ENCODE assay signal across 8 cellular contexts in genomic region chr2:171923206-171923605, GRCh38. TPM values are rescaled to one million over a fixed set of nuclear protein-coding genes. Genes with fewer than 3 reads are reported as not detected.
DNase-seq lines count a peak whose midpoint lies in the region; ATAC-seq and TF ChIP-seq lines count a peak whose summit lies in the region.

No MANE protein-coding gene starts in this region.

- H3K27me3 ChIP-seq in heart right ventricle (no peaks in the 10 kb centered on the region), endodermal cell (ENCODE audit: control insufficient read depth, insufficient read depth, low read length, poor library complexity, severe bottlenecking) (no peaks in the 10 kb centered on the region), neural cell (ENCODE audit: insufficient read depth, low read depth, low read length) (no peaks in the 10 kb centered on the region)

- no peaks in the 10 kb centered on the region for H4K20me1 ChIP-seq in neural cell (ENCODE audit: insufficient read depth)

- peaks cover 15% of the 10 kb centered on the region for H3K36me3 Mint-ChIP-seq in endodermal cell (ENCODE audit: low read depth)

- no peaks in the 10 kb centered on the region for H3F3A ChIP-seq in neural cell (ENCODE audit: insufficient read depth, low read length, poor library complexity, severe bottlenecking)

- intact Hi-C loops in heart right ventricle (cut with DNase I) (loop anchor here in 3 of 10 donors (2.0 to 10.0 kb wide), 2 partner anchors 28 to 182 kb away; partner anchors contain the start of genes SLC25A12 (in 2 of the 3) and DLX2 (in 1 of the 3)), left ventricle myocardium superior (cut with micrococcal nuclease) (no loop called here), sciatic nerve (cut with DNase I) (no loop called here)

- peak overlapping the region; percentile 68 to 94 (median 86) for H3K4me3 ChIP-seq in heart right ventricle
- peak overlapping the region; percentile 98 for H3K4me3 ChIP-seq in endodermal cell (ENCODE audit: low read length)
- H3K4me3 ChIP-seq in neural cell (ENCODE audit: low read length) = peak overlapping the region; percentile 87

- H3K9me2 ChIP-seq in neural cell (ENCODE audit: insufficient read depth, low read length) = no peaks in the 10 kb centered on the region

- WGBS in heart right ventricle, 2 donors = 24 to 27% methylated on average over 13 of the region's 13 CpGs
- 62 to 65% methylated on average over 10 to 13 of the region's 13 CpGs for WGBS in endodermal cell (ENCODE audit: insufficient coverage in 1 of 2, insufficient read length in 1 of 2), 2 experiments

- peak overlapping the region; percentile 95 for H3K27ac Mint-ChIP-seq in endodermal cell

- TF ChIP-seq EP300 in neural cell (conservative IDR thresholded peaks at IDR 0.05; ENCODE audit: poor library complexity, severe bottlenecking) = no peak

- no peaks in the 10 kb centered on the region for H3K9me3 Mint-ChIP-seq in endodermal cell

- H3K27ac ChIP-seq in heart right ventricle (peak overlapping the region in 9 of 10 donors; percentile 81 to 95 (median 92)), endodermal cell (ENCODE audit: low read depth, low read length) (peak overlapping the region; percentile 91), neural cell (ENCODE audit: low read length) (peak overlapping the region; percentile 81)

- TF ChIP-seq RAD21 in neural cell (conservative IDR thresholded peaks at IDR 0.05) = no peak

- peaks cover 7 to 34% (median 24%) of the 10 kb centered on the region in 9 donors for H3K4me1 ChIP-seq in heart right ventricle
- no peaks in the 10 kb centered on the region for H3K4me1 ChIP-seq in endodermal cell (ENCODE audit: control insufficient read depth, insufficient read depth, low read length)

- no peak for TF ChIP-seq CTCF in heart right ventricle (IDR thresholded peaks at IDR 0.05)
- no peak for TF ChIP-seq CTCF in endodermal cell (conservative IDR thresholded peaks at IDR 0.05)
- no peak for TF ChIP-seq CTCF in neural cell (IDR thresholded peaks at IDR 0.05; ENCODE audit: poor library complexity, severe bottlenecking)

- H3K36me3 ChIP-seq in heart right ventricle (peaks cover 0 to 38% (median 4%) of the 10 kb centered on the region in 9 donors), endodermal cell (ENCODE audit: control insufficient read depth, insufficient read depth, low read length) (peaks cover 22% of the 10 kb centered on the region), neural cell (ENCODE audit: insufficient read depth, low read length) (no peaks in the 10 kb centered on the region)

- H3K4me1 Mint-ChIP-seq in endodermal cell = peaks cover 8% of the 10 kb centered on the region

- peak overlapping the region; percentile 78 for H3K4me2 ChIP-seq in neural cell (ENCODE audit: low read length)

- H2AFZ ChIP-seq in neural cell (ENCODE audit: low read depth, low read length) = peak overlapping the region; percentile 43

- H3K27me3 Mint-ChIP-seq in endodermal cell (ENCODE audit: insufficient read depth) = no peaks in the 10 kb centered on the region

- peak overlapping the region; percentile 94 for H3K9ac ChIP-seq in endodermal cell (ENCODE audit: extremely low read depth, low read length, poor library complexity, severe bottlenecking)
- H3K9ac ChIP-seq in neural cell (ENCODE audit: low read length) = peak overlapping the region; percentile 61

- ATAC-seq in heart right ventricle (no peak), left ventricle myocardium superior (no peak), sciatic nerve (no peak), HG02610 (IDR thresholded peaks at IDR 0.05; ENCODE audit: unreplicated experiment) (no peak), HG02973 (IDR thresholded peaks at IDR 0.05; ENCODE audit: unreplicated experiment) (no peak)

- H3K79me2 ChIP-seq in neural cell (replicated peaks; ENCODE audit: insufficient read depth, low read length) = peaks cover 44% of the 10 kb centered on the region

- DNase-seq in heart right ventricle (no peak), left ventricle myocardium superior (no peak), RPMI7951 (ENCODE audit: low read depth) (peak; percentile 56), endodermal cell (no peak), sciatic nerve (ENCODE audit: low spot score) (no peak)

- H3K4me3 Mint-ChIP-seq in endodermal cell = peak overlapping the region; percentile 85

- H3K9me3 ChIP-seq in heart right ventricle (no peaks in the 10 kb centered on the region), endodermal cell (ENCODE audit: control insufficient read depth, low read length) (no peaks in the 10 kb centered on the region), neural cell (ENCODE audit: low read length) (no peaks in the 10 kb centered on the region)

TF ChIP-seq in neural cell, 6 proteins besides CTCF, POLR2A, EP300 and RAD21:
- TF ChIP-seq EZH2 (IDR thresholded peaks at IDR 0.05; ENCODE audit: borderline replicate concordance, insufficient read depth, low read length, poor library complexity, severe bottlenecking) (no peak), REST (IDR thresholded peaks at IDR 0.05; ENCODE audit: borderline replicate concordance) (no peak), POLR2AphosphoS5 (IDR thresholded peaks at IDR 0.05) (no peak), MXI1 (conservative IDR thresholded peaks at IDR 0.05; ENCODE audit: poor library complexity, severe bottlenecking) (no peak), TAF1 (IDR thresholded peaks at IDR 0.05; ENCODE audit: low read depth) (no peak), SMC3 (conservative IDR thresholded peaks at IDR 0.05; ENCODE audit: poor library complexity) (no peak)

RNA-seq across cellular contexts. Expression of gene HAT1, which starts 0.9 kb away (rescaled TPM):
- total RNA-seq in heart right ventricle (10 to 100 TPM; 25.0 to 45.5 (median 36.6) TPM), left ventricle myocardium superior (35.1 TPM), endodermal cell (10 to 100 TPM; 58.1 to 74.6 TPM), sciatic nerve (32.9 TPM)
- polyA plus RNA-seq in heart right ventricle (10 to 100 TPM in 1 of 2 donors, 1 to 10 TPM in 1; 6.2 to 40.1 TPM), neural cell (30.6 and 39.8 TPM in 2 replicates)
- total RNA-seq in RPMI7951 (2014; rRNA removed; shearing (Covaris generic)) = 140 and 164 TPM in 2 replicates
- polyA plus RNA-seq in endodermal cell (2013, experiment 1 of 2) = 73.7 TPM
- polyA plus RNA-seq in endodermal cell (2013, experiment 2 of 2) = 69.5 TPM
- 41.1 and 44.3 TPM in 2 replicates for polyA minus RNA-seq in neural cell

RNA-seq across cellular contexts. Expression of gene SLC25A12, which starts 29.2 kb away (rescaled TPM):
- 100 to 1,000 TPM in 9 of 10 donors, 10 to 100 TPM in 1; 86.4 to 169 (median 123) TPM for total RNA-seq in heart right ventricle
- 10 to 100 TPM; 37.5 to 37.6 TPM for polyA plus RNA-seq in heart right ventricle
- 134 TPM for total RNA-seq in left ventricle myocardium superior
- total RNA-seq in RPMI7951 (2014; rRNA removed; shearing (Covaris generic)) = 35.7 and 39.9 TPM in 2 replicates
- total RNA-seq in endodermal cell = 1 to 10 TPM in 1 of 2 donors, under 1 TPM in 1; 0.55 to 3.1 TPM
- 14.1 TPM for polyA plus RNA-seq in endodermal cell (2013, experiment 1 of 2)
- polyA plus RNA-seq in endodermal cell (2013, experiment 2 of 2) = 12.3 TPM
- 111 and 122 TPM in 2 replicates for polyA plus RNA-seq in neural cell
- 106 and 114 TPM in 2 replicates for polyA minus RNA-seq in neural cell
- total RNA-seq in sciatic nerve = 23.2 TPM
